ENCODE assay signal across 7 cellular contexts in the genomic region with DNA sequence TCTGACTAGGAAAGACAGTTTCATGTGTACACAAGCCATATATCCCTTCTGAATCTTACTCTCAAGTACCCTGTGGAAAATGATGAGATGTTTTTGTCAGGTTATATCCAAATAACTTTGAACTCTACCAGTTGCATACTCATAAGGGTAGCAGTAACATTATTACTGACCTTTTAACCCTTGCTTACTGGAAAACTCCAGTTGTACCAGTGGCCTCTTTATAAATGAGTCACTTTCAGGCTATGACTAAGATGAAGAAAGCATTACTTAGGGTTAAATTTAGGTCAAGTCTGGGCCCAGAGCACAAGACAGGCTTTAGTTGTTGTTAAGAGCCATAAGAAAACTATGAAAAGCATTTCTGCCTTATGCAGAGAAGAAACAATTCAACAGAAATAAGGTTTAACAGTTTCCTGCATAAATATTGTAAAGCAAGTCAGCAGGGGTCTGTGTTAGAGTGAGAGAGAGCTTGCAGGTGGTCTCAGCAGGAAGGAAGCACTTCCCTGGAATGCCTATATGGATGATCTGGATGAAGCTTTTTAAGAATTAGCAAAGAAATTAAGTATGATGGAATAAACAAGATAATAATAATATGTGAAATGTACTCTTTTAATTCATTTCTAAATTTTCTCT.
DNase-seq lines count a peak whose midpoint lies in the region; ATAC-seq and TF ChIP-seq lines count a peak whose summit lies in the region.

No MANE protein-coding gene starts in this region.

- H3K36me3 ChIP-seq in smooth muscle cell (ENCODE audit: low read depth) (no peaks in the 10 kb centered on the region), gastrocnemius medialis (no peaks in the 10 kb centered on the region)

- in situ Hi-C loops in gastrocnemius medialis (cut with MboI; ENCODE audit: low sequenced_read_pairs in 4 of 4) = loop anchor here in 3 of 4 donors (25.0 kb wide), 2 partner anchors 355 to 605 kb away; a partner anchor contains a TSS

- intact Hi-C loops in gastrocnemius medialis (cut with DNase I; ENCODE audit: low total_unique reads) = loop anchor here (10.0 kb wide), 1 partner anchor 608 kb away; no protein-coding TSS in a partner anchor

- TF ChIP-seq POLR2A in gastrocnemius medialis (IDR thresholded peaks at IDR 0.05) = no peak

- H3K4me1 ChIP-seq in smooth muscle cell (ENCODE audit: low read depth) (peaks cover 12% of the 10 kb centered on the region), gastrocnemius medialis (no peaks in the 10 kb centered on the region)

- H3K79me2 ChIP-seq in smooth muscle cell (ENCODE audit: low read depth) = no peaks in the 10 kb centered on the region

- H2AFZ ChIP-seq in smooth muscle cell (ENCODE audit: low read depth) = no peak overlapping the region

- DNase-seq in HCEC 1CT (peak; percentile 97), LoVo (ENCODE audit: low spot score) (peak; percentile 38), amniotic epithelial cell (ENCODE audit: low read depth) (peak; percentile 95), smooth muscle cell (lab: John Stamatoyannopoulos, UW; ENCODE audit: unreplicated experiment) (no peak), NCI-H1694 treated with DMSO at 0.1 percent for 48 hours (lab: John Stamatoyannopoulos, UW) (no peak), gastrocnemius medialis (no peak)

- no peak overlapping the region for H3K9ac ChIP-seq in smooth muscle cell (ENCODE audit: low read depth)

- H3K9me3 ChIP-seq in smooth muscle cell (replicated peaks; ENCODE audit: low read depth) (no peaks in the 10 kb centered on the region), gastrocnemius medialis (no peaks in the 10 kb centered on the region)

- TF ChIP-seq CTCF in smooth muscle cell (IDR thresholded peaks at IDR 0.05; ENCODE audit: borderline replicate concordance, insufficient read depth, poor library complexity, severe bottlenecking) (no peak), gastrocnemius medialis (IDR thresholded peaks at IDR 0.05 in 4 of 5, conservative IDR thresholded peaks at IDR 0.05 in 1 of 5) (no peak)

- no peak overlapping the region for H3K4me3 ChIP-seq in smooth muscle cell
- H3K4me3 ChIP-seq in gastrocnemius medialis = no peak overlapping the region

- no peaks in the 10 kb centered on the region for H3K27me3 ChIP-seq in smooth muscle cell (ENCODE audit: low read depth)
- H3K27me3 ChIP-seq in gastrocnemius medialis = no peaks in the 10 kb centered on the region

- H3K4me2 ChIP-seq in smooth muscle cell = peak overlapping the region; percentile 46

- H4K20me1 ChIP-seq in smooth muscle cell (ENCODE audit: low read depth) = no peaks in the 10 kb centered on the region

- H3K27ac ChIP-seq in smooth muscle cell (ENCODE audit: low read depth) (peak overlapping the region; percentile 15), gastrocnemius medialis (no peak overlapping the region)

- H3F3A ChIP-seq in smooth muscle cell (ENCODE audit: low read depth) = no peaks in the 10 kb centered on the region

- peak; percentile 99 for ATAC-seq in GM18511 (IDR thresholded peaks at IDR 0.05; ENCODE audit: unreplicated experiment)
- ATAC-seq in gastrocnemius medialis = no peak

Comparison
In these comparisons a context has a peak if more than half of its experiments do, and no peak if none do; other contexts are left out.
1. DNase-seq: peak in HCEC 1CT (single experiment), LoVo (single experiment) and amniotic epithelial cell (single experiment); none in smooth muscle cell (single experiment), NCI-H1694 treated with DMSO at 0.1 percent for 48 hours (single experiment) and gastrocnemius medialis (0 of 2).